ENCODE assay signal across 20 cellular contexts in genomic region chr12:111759991-111760390, GRCh38. TPM values are rescaled to one million over a fixed set of nuclear protein-coding genes. Genes with fewer than 3 reads are reported as not detected.
DNase-seq lines count a peak whose midpoint lies in the region; ATAC-seq and TF ChIP-seq lines count a peak whose summit lies in the region.
"Had no signal": no experiment of that assay in that cellular context is flagged by ENCODE, and none has a peak within 500 bp of the region (broad histone marks: within the 10 kb centered on the region; RNA-seq: fewer than 3 reads in every experiment).

No MANE protein-coding gene starts in this region.

- peaks cover 7 to 17% of the 10 kb centered on the region in 2 donors for H3K36me3 Mint-ChIP-seq in stimulated activated naive B cell treated with anti-CD40 and anti-IgM and Interleukin-4, amounts not matched to agents 10 μg/mL and 1 μg/mL and 100 μg/mL, for 72 hours

- no peak overlapping the region for H3K4me3 Mint-ChIP-seq in stimulated activated naive B cell treated with anti-CD40 and anti-IgM and Interleukin-4, amounts not matched to agents 10 μg/mL and 1 μg/mL and 100 μg/mL, for 72 hours
- H3K4me3 Mint-ChIP-seq: CD14-positive monocyte had no signal

- H3K27me3 Mint-ChIP-seq in stimulated activated naive B cell treated with anti-CD40 and anti-IgM and Interleukin-4, amounts not matched to agents 10 μg/mL and 1 μg/mL and 100 μg/mL, for 72 hours, result no peaks in the 10 kb centered on the region

- TF ChIP-seq CTCF in fibroblast of villous mesenchyme (IDR thresholded peaks at IDR 0.05; ENCODE audit: insufficient read depth, low read depth, low read length), result no peak

- ATAC-seq in Right ventricle myocardium superior (ENCODE audit: poor library complexity) (no peak), right cardiac atrium (no peak), GM18517 (IDR thresholded peaks at IDR 0.05; ENCODE audit: unreplicated experiment) (no peak)
- no peak for ATAC-seq in stimulated activated naive B cell treated with anti-CD40 and anti-IgM and Interleukin-4, amounts not matched to agents 10 μg/mL and 1 μg/mL and 100 μg/mL, for 72 hours (replicated peaks)
- ATAC-seq: HepG2 had no signal

- H3K9me3 ChIP-seq in right cardiac atrium (ENCODE audit: control insufficient read depth, low read length), result no peaks in the 10 kb centered on the region

- 88% methylated on average over 9 of the region's 9 CpGs for WGBS in right cardiac atrium

- peak; percentile 22 for DNase-seq in Right ventricle myocardium superior
- DNase-seq in right cardiac atrium, result no peak
- peak; percentile 24 for DNase-seq in NCI-H524 treated with DMSO at 0.1 percent for 48 hours (lab: John Stamatoyannopoulos, UW)
- DNase-seq in fibroblast of villous mesenchyme (ENCODE audit: low read depth), result peak; percentile 74
- no peak for DNase-seq in stimulated activated naive B cell treated with anti-CD40 and anti-IgM and Interleukin-4, amounts not matched to agents 10 μg/mL and 1 μg/mL and 100 μg/mL, for 72 hours
- no peak for DNase-seq in activated gamma-delta T cell treated with Interleukin-2 at 50 U/mL for 16 hours
- DNase-seq in DMS153 (lab: John Stamatoyannopoulos, UW), result no peak
- DNase-seq: GOT3; MM.1S; NCI-H1105; NCI-H1694; NCI-H226; NCI-H526 treated with DMSO at 0.1 percent for 48 hours; NK-92 treated with Interleukin-12 subunit alpha and Interleukin-12 subunit beta, amount 100 ng/mL, for 24 hours; OCI-M1 had no signal

- no peaks in the 10 kb centered on the region for H3K9me3 Mint-ChIP-seq in stimulated activated naive B cell treated with anti-CD40 and anti-IgM and Interleukin-4, amounts not matched to agents 10 μg/mL and 1 μg/mL and 100 μg/mL, for 72 hours
- H3K9me3 Mint-ChIP-seq: CD14-positive monocyte had no signal

- no peaks in the 10 kb centered on the region for H3K27me3 ChIP-seq in right cardiac atrium (ENCODE audit: control insufficient read depth, insufficient read depth)

- H3K27ac ChIP-seq in right cardiac atrium (ENCODE audit: low read length), result no peak overlapping the region
- H3K27ac ChIP-seq: KMS-11 had no signal

- H3K4me1 Mint-ChIP-seq in stimulated activated naive B cell treated with anti-CD40 and anti-IgM and Interleukin-4, amounts not matched to agents 10 μg/mL and 1 μg/mL and 100 μg/mL, for 72 hours, result peaks cover 59 to 75% of the 10 kb centered on the region in 2 donors

- H3K4me1 ChIP-seq in right cardiac atrium (ENCODE audit: control insufficient read depth, insufficient read depth, low read length), result peaks cover 16% of the 10 kb centered on the region

- intact Hi-C loops in Right ventricle myocardium superior (cut with DNase I), result no loop called here
- intact Hi-C loops in right cardiac atrium (cut with DNase I), result loop anchor here in 2 of 4 donors (5.0 kb wide), 2 partner anchors 32 to 52 kb away; no protein-coding TSS in a partner anchor

- peak overlapping the region; percentile 60 for H3K27ac Mint-ChIP-seq in stimulated activated naive B cell treated with anti-CD40 and anti-IgM and Interleukin-4, amounts not matched to agents 10 μg/mL and 1 μg/mL and 100 μg/mL, for 72 hours

- H3K4me3 ChIP-seq in right cardiac atrium (ENCODE audit: low read length) (no peak overlapping the region), fibroblast of villous mesenchyme (ENCODE audit: low read depth, low read length) (no peak overlapping the region)

RNA-seq across cellular contexts. Expression of gene ALDH2, which starts 6.7 kb away (rescaled TPM):
- total RNA-seq in Right ventricle myocardium superior (459 TPM), right cardiac atrium (100 to 1,000 TPM; 307 to 423 (median 349) TPM), fibroblast of villous mesenchyme (6.8 and 13.4 TPM in 2 replicates)
- 284 TPM for polyA plus RNA-seq in right cardiac atrium
- total RNA-seq: A172 had no signal

Comparison
In these comparisons a context has a peak if more than half of its experiments do, and no peak if none do; other contexts are left out.
1. DNase-seq: peak in Right ventricle myocardium superior (single experiment), NCI-H524 treated with DMSO at 0.1 percent for 48 hours (single experiment) and fibroblast of villous mesenchyme (single experiment); none in right cardiac atrium (0 of 3), stimulated activated naive B cell treated with anti-CD40 and anti-IgM and Interleukin-4, amounts not matched to agents 10 μg/mL and 1 μg/mL and 100 μg/mL, for 72 hours (single experiment), activated gamma-delta T cell treated with Interleukin-2 at 50 U/mL for 16 hours (single experiment) and DMS153 (single experiment).
2. RNA of gene ALDH2, which starts 6.7 kb away (total RNA-seq): 459 TPM in Right ventricle myocardium superior (single experiment) and 307 to 423 TPM in right cardiac atrium; 6.8 to 13.4 TPM in fibroblast of villous mesenchyme; every median in the first group is over 10 times any median in the second.